Comparison of ENCODE assay signal across 1 cellular context in the genomic region with DNA sequence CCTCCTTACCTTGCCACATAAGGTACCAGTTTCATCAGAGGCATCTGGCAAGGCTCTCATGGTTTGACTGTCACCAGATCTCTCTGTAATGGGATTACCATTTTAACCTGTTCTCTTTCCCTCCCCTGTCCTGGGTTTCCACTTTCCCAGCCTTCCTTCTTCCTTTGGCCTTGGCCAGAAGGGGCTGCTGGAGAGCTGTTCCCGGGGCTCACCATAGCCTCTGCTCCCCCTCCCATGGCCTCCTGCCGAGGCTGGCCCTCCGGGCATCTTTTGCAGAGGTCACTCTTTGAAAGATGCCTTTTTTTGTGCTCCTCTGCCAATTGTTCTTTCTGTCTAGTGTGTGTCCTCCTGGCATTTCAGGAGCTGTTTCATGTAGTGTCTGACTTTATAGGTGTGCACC.
TF ChIP-seq lines count a peak whose summit lies in the region.

No MANE protein-coding gene starts in this region.

TF ChIP-seq in GM23338, 12 proteins besides CTCF, POLR2A, EP300 and RAD21 (continued from another document):
- TF ChIP-seq, protein P1, sequence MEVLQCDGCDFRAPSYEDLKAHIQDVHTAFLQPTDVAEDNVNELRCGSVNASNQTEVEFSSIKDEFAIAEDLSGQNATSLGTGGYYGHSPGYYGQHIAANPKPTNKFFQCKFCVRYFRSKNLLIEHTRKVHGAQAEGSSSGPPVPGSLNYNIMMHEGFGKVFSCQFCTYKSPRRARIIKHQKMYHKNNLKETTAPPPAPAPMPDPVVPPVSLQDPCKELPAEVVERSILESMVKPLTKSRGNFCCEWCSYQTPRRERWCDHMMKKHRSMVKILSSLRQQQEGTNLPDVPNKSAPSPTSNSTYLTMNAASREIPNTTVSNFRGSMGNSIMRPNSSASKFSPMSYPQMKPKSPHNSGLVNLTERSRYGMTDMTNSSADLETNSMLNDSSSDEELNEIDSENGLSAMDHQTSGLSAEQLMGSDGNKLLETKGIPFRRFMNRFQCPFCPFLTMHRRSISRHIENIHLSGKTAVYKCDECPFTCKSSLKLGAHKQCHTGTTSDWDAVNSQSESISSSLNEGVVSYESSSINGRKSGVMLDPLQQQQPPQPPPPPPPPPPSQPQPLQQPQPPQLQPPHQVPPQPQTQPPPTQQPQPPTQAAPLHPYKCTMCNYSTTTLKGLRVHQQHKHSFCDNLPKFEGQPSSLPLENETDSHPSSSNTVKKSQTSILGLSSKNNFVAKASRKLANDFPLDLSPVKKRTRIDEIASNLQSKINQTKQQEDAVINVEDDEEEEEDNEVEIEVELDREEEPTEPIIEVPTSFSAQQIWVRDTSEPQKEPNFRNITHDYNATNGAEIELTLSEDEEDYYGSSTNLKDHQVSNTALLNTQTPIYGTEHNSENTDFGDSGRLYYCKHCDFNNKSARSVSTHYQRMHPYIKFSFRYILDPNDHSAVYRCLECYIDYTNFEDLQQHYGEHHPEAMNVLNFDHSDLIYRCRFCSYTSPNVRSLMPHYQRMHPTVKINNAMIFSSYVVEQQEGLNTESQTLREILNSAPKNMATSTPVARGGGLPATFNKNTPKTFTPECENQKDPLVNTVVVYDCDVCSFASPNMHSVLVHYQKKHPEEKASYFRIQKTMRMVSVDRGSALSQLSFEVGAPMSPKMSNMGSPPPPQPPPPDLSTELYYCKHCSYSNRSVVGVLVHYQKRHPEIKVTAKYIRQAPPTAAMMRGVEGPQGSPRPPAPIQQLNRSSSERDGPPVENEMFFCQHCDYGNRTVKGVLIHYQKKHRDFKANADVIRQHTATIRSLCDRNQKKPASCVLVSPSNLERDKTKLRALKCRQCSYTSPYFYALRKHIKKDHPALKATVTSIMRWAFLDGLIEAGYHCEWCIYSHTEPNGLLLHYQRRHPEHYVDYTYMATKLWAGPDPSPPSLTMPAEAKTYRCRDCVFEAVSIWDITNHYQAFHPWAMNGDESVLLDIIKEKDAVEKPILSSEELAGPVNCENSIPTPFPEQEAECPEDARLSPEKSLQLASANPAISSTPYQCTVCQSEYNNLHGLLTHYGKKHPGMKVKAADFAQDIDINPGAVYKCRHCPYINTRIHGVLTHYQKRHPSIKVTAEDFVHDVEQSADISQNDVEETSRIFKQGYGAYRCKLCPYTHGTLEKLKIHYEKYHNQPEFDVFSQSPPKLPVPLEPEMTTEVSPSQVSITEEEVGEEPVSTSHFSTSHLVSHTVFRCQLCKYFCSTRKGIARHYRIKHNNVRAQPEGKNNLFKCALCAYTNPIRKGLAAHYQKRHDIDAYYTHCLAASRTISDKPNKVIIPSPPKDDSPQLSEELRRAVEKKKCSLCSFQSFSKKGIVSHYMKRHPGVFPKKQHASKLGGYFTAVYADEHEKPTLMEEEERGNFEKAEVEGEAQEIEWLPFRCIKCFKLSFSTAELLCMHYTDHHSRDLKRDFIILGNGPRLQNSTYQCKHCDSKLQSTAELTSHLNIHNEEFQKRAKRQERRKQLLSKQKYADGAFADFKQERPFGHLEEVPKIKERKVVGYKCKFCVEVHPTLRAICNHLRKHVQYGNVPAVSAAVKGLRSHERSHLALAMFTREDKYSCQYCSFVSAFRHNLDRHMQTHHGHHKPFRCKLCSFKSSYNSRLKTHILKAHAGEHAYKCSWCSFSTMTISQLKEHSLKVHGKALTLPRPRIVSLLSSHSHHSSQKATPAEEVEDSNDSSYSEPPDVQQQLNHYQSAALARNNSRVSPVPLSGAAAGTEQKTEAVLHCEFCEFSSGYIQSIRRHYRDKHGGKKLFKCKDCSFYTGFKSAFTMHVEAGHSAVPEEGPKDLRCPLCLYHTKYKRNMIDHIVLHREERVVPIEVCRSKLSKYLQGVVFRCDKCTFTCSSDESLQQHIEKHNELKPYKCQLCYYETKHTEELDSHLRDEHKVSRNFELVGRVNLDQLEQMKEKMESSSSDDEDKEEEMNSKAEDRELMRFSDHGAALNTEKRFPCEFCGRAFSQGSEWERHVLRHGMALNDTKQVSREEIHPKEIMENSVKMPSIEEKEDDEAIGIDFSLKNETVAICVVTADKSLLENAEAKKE (CRISPR knock-in tag; IDR thresholded peaks at IDR 0.05) = no peak; the same call in 1 of the 2 replicates
- no peak for TF ChIP-seq EZH2 (IDR thresholded peaks at IDR 0.05; ENCODE audit: low read depth, unreplicated experiment)
- TF ChIP-seq ZNF114 (CRISPR knock-in tag; IDR thresholded peaks at IDR 0.05) = no peak
- TF ChIP-seq, protein P2, sequence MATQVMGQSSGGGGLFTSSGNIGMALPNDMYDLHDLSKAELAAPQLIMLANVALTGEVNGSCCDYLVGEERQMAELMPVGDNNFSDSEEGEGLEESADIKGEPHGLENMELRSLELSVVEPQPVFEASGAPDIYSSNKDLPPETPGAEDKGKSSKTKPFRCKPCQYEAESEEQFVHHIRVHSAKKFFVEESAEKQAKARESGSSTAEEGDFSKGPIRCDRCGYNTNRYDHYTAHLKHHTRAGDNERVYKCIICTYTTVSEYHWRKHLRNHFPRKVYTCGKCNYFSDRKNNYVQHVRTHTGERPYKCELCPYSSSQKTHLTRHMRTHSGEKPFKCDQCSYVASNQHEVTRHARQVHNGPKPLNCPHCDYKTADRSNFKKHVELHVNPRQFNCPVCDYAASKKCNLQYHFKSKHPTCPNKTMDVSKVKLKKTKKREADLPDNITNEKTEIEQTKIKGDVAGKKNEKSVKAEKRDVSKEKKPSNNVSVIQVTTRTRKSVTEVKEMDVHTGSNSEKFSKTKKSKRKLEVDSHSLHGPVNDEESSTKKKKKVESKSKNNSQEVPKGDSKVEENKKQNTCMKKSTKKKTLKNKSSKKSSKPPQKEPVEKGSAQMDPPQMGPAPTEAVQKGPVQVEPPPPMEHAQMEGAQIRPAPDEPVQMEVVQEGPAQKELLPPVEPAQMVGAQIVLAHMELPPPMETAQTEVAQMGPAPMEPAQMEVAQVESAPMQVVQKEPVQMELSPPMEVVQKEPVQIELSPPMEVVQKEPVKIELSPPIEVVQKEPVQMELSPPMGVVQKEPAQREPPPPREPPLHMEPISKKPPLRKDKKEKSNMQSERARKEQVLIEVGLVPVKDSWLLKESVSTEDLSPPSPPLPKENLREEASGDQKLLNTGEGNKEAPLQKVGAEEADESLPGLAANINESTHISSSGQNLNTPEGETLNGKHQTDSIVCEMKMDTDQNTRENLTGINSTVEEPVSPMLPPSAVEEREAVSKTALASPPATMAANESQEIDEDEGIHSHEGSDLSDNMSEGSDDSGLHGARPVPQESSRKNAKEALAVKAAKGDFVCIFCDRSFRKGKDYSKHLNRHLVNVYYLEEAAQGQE (IDR thresholded peaks at IDR 0.05; ENCODE audit: unreplicated experiment) = no peak
- no peak for TF ChIP-seq CREB1 (CRISPR knock-in tag; IDR thresholded peaks at IDR 0.05; ENCODE audit: low read depth)
- no peak for TF ChIP-seq ZNF331 (CRISPR knock-in tag; IDR thresholded peaks at IDR 0.05; ENCODE audit: low read depth)
